8 cellular contexts compared by ENCODE assay signal in the genomic region with DNA sequence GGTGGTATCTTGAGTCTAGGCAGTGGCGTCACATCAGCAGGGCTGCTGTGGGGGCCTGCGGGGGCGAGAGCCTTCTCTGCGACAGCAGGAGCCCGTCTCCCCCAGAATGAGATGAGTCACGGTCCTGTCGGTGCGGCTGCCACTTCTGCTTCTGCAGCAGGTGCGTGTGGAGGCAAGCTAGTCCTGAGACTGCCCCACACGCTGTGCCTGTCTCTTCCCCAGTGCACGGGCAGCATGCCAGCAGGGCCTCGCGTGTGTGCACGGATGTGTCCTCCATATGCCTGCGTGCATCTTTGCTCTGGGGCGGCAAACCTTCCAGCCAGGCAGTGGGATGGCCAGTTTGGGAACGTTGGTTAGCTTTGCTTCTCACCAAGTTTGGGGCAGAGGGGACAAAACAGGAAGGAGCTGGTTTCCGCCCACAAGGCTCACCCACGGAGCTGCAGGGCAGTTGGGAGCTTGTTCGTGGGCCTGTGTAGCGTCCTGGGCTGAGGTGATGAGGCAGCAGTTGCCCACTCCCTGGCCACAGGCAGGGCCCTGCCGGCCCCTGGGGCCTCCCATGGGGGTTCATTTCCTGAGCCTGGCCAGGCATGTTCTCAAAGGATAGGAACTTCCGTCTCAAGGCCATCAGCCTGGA.
A peak's percentile ranks its signal among the peaks of the same experiment; 100 is the strongest.
DNase-seq lines count a peak whose midpoint lies in the region; ATAC-seq, FAIRE-seq and TF ChIP-seq lines count a peak whose summit lies in the region.

No MANE protein-coding gene starts in this region.

- H3K4me3 ChIP-seq in kidney (ENCODE audit: low read length in 2 of 2): no peak overlapping the region

- H3K4me1 Mint-ChIP-seq in activated naive CD8-positive, alpha-beta T cell (ENCODE audit: low read depth): peaks cover 35% of the 10 kb centered on the region

- H3K27me3 Mint-ChIP-seq in activated naive CD8-positive, alpha-beta T cell: no peaks in the 10 kb centered on the region

- no peak for FAIRE-seq in kidney (lab: Jason Lieb, UNC)

- peak overlapping the region; percentile 89 for H3K27ac Mint-ChIP-seq in activated naive CD8-positive, alpha-beta T cell

- ATAC-seq in HG03139 (IDR thresholded peaks at IDR 0.05; ENCODE audit: unreplicated experiment): peak; percentile 78

- no peak for TF ChIP-seq CTCF in kidney (IDR thresholded peaks at IDR 0.05; ENCODE audit: borderline replicate concordance, extremely low read depth, insufficient read depth)

- H3K9ac ChIP-seq in kidney (ENCODE audit: low read length in 2 of 2): no peak overlapping the region

- H3K27ac ChIP-seq in kidney (ENCODE audit: low read depth in 2 of 2, low read length in 2 of 2): peak overlapping the region in 1 of 2 donors; percentile 10

- H3K4me1 ChIP-seq in kidney (ENCODE audit: control insufficient read depth in 1 of 2, insufficient read depth in 1 of 2, low read depth in 1 of 2, low read length in 2 of 2): peaks cover 0 to 7% of the 10 kb centered on the region in 2 donors

- DNase-seq in NCI-H2227 (lab: John Stamatoyannopoulos, UW; ENCODE audit: unreplicated experiment) (peak; percentile 45), NCI-H2227 treated with DMSO at 0.1 percent for 48 hours (lab: John Stamatoyannopoulos, UW) (no peak), SKM-1 treated with dmso at 0.1 percent for 144 hours (lab: John Stamatoyannopoulos, UW; ENCODE audit: unreplicated experiment) (peak; percentile 96), kidney (peak; percentile 90), retina (no peak)
- DNase-seq in stimulated activated CD4-positive, alpha-beta T cell treated with anti-CD3 and anti-CD28 coated beads, TNF-alpha, amount 100 ng/mL, for 24 hours (ENCODE audit: low read depth in 3 of 3): peak; percentile 38 to 80 (median 56)

- no peaks in the 10 kb centered on the region for H3K36me3 Mint-ChIP-seq in activated naive CD8-positive, alpha-beta T cell

- intact Hi-C loops in kidney (cut with DNase I): no loop called here

- H3K9me3 ChIP-seq in kidney (ENCODE audit: control insufficient read depth in 1 of 2, low read length in 2 of 2): no peaks in the 10 kb centered on the region

- H3K36me3 ChIP-seq in kidney (ENCODE audit: control insufficient read depth in 1 of 2, insufficient read depth in 2 of 2, low read length in 2 of 2): peaks cover 6 to 40% of the 10 kb centered on the region in 2 donors

- H3K9me3 Mint-ChIP-seq in activated naive CD8-positive, alpha-beta T cell (ENCODE audit: low read depth): no peaks in the 10 kb centered on the region

- peak overlapping the region; percentile 72 for H3K4me3 Mint-ChIP-seq in activated naive CD8-positive, alpha-beta T cell

Comparison
In these comparisons a context has a peak if more than half of its experiments do, and no peak if none do; other contexts are left out.
1. DNase-seq: peak in NCI-H2227 (single experiment), SKM-1 treated with dmso at 0.1 percent for 144 hours (single experiment), kidney (single experiment) and stimulated activated CD4-positive, alpha-beta T cell treated with anti-CD3 and anti-CD28 coated beads, TNF-alpha, amount 100 ng/mL, for 24 hours (3 of 3); none in NCI-H2227 treated with DMSO at 0.1 percent for 48 hours (single experiment) and retina (single experiment).